Comparison of ENCODE assay signal across 14 cellular contexts in the genomic region with DNA sequence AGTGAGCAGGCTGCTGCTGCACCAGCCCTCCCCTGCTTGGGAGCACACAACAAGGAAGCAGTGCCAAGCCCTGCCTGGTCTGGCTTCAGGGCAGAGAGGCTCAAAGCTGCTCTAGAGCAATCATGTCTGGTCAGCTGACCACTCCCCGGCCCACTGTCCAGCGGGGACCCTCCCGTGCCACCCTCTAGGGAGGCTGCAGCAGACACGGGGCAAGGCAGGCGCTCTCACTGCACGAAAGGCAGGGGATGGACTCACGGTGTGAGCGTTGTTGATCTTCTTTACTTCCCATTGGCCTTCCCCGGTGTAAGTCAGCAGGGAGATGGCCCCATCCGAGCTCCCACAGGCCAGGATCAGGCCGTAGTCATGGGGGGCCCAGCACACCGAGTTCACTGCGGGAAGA. TPM values are rescaled to one million over a fixed set of nuclear protein-coding genes. Genes with fewer than 3 reads are reported as not detected.
"Had no signal": no experiment of that assay in that cellular context is flagged by ENCODE, and none has a peak within 500 bp of the region (broad histone marks: within the 10 kb centered on the region; RNA-seq: fewer than 3 reads in every experiment).

No MANE protein-coding gene starts in this region.

- H3K4me2 ChIP-seq: SK-N-SH, smooth muscle cell had no signal

- H3K9me3 ChIP-seq: colonic mucosa, SK-N-SH had no signal

- H3K9me3 Mint-ChIP-seq: naive thymus-derived CD4-positive, alpha-beta T cell; T-cell had no signal

- H3K9ac ChIP-seq: SK-N-SH had no signal

- H3K4me1 ChIP-seq: colonic mucosa had no signal

- H3K4me3 Mint-ChIP-seq: naive thymus-derived CD4-positive, alpha-beta T cell; T-cell had no signal

- H3K27me3 Mint-ChIP-seq: naive thymus-derived CD4-positive, alpha-beta T cell; T-cell had no signal

- DNase-seq: activated CD4-positive, alpha-beta T cell treated with anti-CD3 and anti-CD28 coated beads for 1 hour; activated CD4-positive, alpha-beta T cell treated with anti-CD3 and anti-CD28 coated beads, Interleukin-2, amount 50 U/mL, for 48 hours; activated naive CD4-positive, alpha-beta T cell treated with Interleukin-2 at 50 U/mL for 16 hours; colonic mucosa; left colon; naive thymus-derived CD4-positive, alpha-beta T cell; SK-N-SH; T-cell had no signal

- ATAC-seq: esophagus mucosa; left colon; naive thymus-derived CD4-positive, alpha-beta T cell; T-cell had no signal

- H3K4me3 ChIP-seq: colonic mucosa, lung, smooth muscle cell had no signal

- H3K27me3 ChIP-seq: colonic mucosa had no signal

- H3K27ac ChIP-seq: colonic mucosa had no signal

- FAIRE-seq: endometrium, islet of Langerhans, urothelium cell line had no signal

RNA-seq across cellular contexts. Expression of a gene that starts 19.0 kb away (rescaled TPM):
- total RNA-seq: smooth muscle cell had no signal
- polyA plus RNA-seq: SK-N-SH had no signal
